ENCODE assay signal across 8 cellular contexts in genomic region chr2:179842498-179843153, GRCh38. TPM values are rescaled to one million over a fixed set of nuclear protein-coding genes. Genes with fewer than 3 reads are reported as not detected.
DNase-seq lines count a peak whose midpoint lies in the region; ATAC-seq, FAIRE-seq and TF ChIP-seq lines count a peak whose summit lies in the region.

No MANE protein-coding gene starts in this region.

- intact Hi-C loops in HepG2 (cut with micrococcal nuclease; ENCODE audit: unreplicated experiment): loop anchor here (1.0 kb wide), 3 partner anchors 57 to 235 kb away; no protein-coding TSS in a partner anchor

- H3K9me3 ChIP-seq in HepG2 (ENCODE audit: low read length): no peaks in the 10 kb centered on the region

- no peaks in the 10 kb centered on the region for H3K27me3 ChIP-seq in HepG2 (ENCODE audit: control insufficient read depth in 1 of 2, insufficient read depth in 2 of 2, low read length in 2 of 2)

- POLR2A ChIA-PET in HepG2 (lab: Yijun Ruan, JAX): no interaction called here

- TF ChIP-seq RAD21 in HepG2 (CRISPR knock-in tag; IDR thresholded peaks at IDR 0.05): peak; percentile 47; the same call in 1 of the 2 replicates

- DNase-seq in GM12864 (ENCODE audit: low read depth) (no peak), HT1080 (ENCODE audit: low read depth) (peak; percentile 37), HepG2 (ENCODE audit: low spot score) (peak; percentile 48), midbrain (lab: John Stamatoyannopoulos, UW) (no peak), superior temporal gyrus (ENCODE audit: extremely low spot score) (no peak), cerebellar nuclear complex (lab: John Stamatoyannopoulos, UW) (no peak)
- no peak for DNase-seq in stimulated activated CD4-positive, alpha-beta T cell treated with anti-CD3 and anti-CD28 coated beads, Interleukin-4, amount 100 ng/mL, for 4 hours

- CTCF ChIA-PET in HepG2 (lab: Yijun Ruan, JAX; ENCODE audit: low intra/inter-chr PET ratio, low total read pairs): interaction anchor here (1.1 to 2.0 kb wide), 2 partner anchors 56 to 93 kb away, joined by 3 to 8 read pairs; no protein-coding TSS in a partner anchor

- H3K36me3 ChIP-seq in HepG2 (replicated peaks in 1 of 2; ENCODE audit: control insufficient read depth in 1 of 2, insufficient read depth in 2 of 2, low read length in 2 of 2): no peaks in the 10 kb centered on the region

- no peaks in the 10 kb centered on the region for H4K20me1 ChIP-seq in HepG2 (ENCODE audit: insufficient read depth, low read length)

- no peaks in the 10 kb centered on the region for H3K79me2 ChIP-seq in HepG2 (ENCODE audit: insufficient read depth, low read length)

- H2AFZ ChIP-seq in HepG2 (ENCODE audit: low read length): no peak overlapping the region

- H3K4me2 ChIP-seq in HepG2 (ENCODE audit: low read depth, low read length): no peak overlapping the region

- TF ChIP-seq CTCF in GM12864 (IDR thresholded peaks at IDR 0.05; ENCODE audit: low read depth, low read length, missing control alignments): peak; percentile 30
- peak; percentile 66 for TF ChIP-seq CTCF in VCaP (conservative IDR thresholded peaks at IDR 0.05)
- TF ChIP-seq CTCF in HepG2 (CRISPR knock-in tag; IDR thresholded peaks at IDR 0.05): peak; percentile 74

- no peak for TF ChIP-seq EP300 in HepG2 (IDR thresholded peaks at IDR 0.05; ENCODE audit: low read depth in 2 of 2, low read length in 2 of 2)
- TF ChIP-seq EP300 in HepG2 (CRISPR knock-in tag; IDR thresholded peaks at IDR 0.05; ENCODE audit: borderline replicate concordance): no peak

- H3K9ac ChIP-seq in HepG2 (ENCODE audit: insufficient read depth, low read depth, low read length): no peak overlapping the region

- ATAC-seq in HepG2: peak; percentile 97

- peak; percentile 65 for FAIRE-seq in HepG2 (lab: Jason Lieb, UNC)

- BruUV-seq in HepG2 (replicated peaks; lab: Mats Ljungman, UMichigan): no TSS peak

- 11% methylated on average over 4 of the region's 4 CpGs for WGBS in HepG2 (ENCODE audit: low lambda C conversion rate)

- peaks cover under 1% of the 10 kb centered on the region; the same call in 1 of the 2 replicates for H3K4me1 ChIP-seq in HepG2 (ENCODE audit: insufficient read depth, low read length)

- in situ Hi-C loops in HepG2 (cut with HindIII; ENCODE audit: extremely low pct_ligation_motif_present, low pct_unique_long_range_greater_than_20kb): loop anchor here (5.0 to 10.0 kb wide), 3 partner anchors 60 to 232 kb away; no protein-coding TSS in a partner anchor

- H3K4me3 ChIP-seq in GM12864 (ENCODE audit: low read depth, low read length): no peak overlapping the region
- H3K4me3 ChIP-seq in HepG2 (replicated peaks in 1 of 3; ENCODE audit: insufficient read depth in 1 of 3, low read depth in 2 of 3, low read length in 3 of 3): no peak overlapping the region

- no peak for TF ChIP-seq POLR2A in HepG2 (IDR thresholded peaks at IDR 0.05; ENCODE audit: insufficient read depth in 1 of 2, low read depth in 2 of 2, low read length in 2 of 2)

- H3K27ac ChIP-seq in VCaP (no peak overlapping the region), HepG2 (ENCODE audit: extremely low read length, insufficient read depth, low read length) (no peak overlapping the region)

TF ChIP-seq in HepG2, 621 proteins besides CTCF, POLR2A, EP300 and RAD21:
- TF ChIP-seq MAZ (IDR thresholded peaks at IDR 0.05; ENCODE audit: borderline replicate concordance, low read depth, low read length) (peak; percentile 32; the same call in 1 of the 2 replicates), MAZ (CRISPR knock-in tag; IDR thresholded peaks at IDR 0.05; ENCODE audit: low read depth) (0 out of 2 replicates have a peak, but pooled peaks have one; percentile 49), NR2F6 (IDR thresholded peaks at IDR 0.05) (no peak), NR2F6 (CRISPR knock-in tag; IDR thresholded peaks at IDR 0.05) (no peak), ZNF605 (CRISPR knock-in tag; IDR thresholded peaks at IDR 0.05) (no peak), CC2D1A (CRISPR knock-in tag; IDR thresholded peaks at IDR 0.05) (peak; percentile 82), STAG1 (CRISPR knock-in tag; IDR thresholded peaks at IDR 0.05) (peak; percentile 80), ATF7-NPFF (CRISPR knock-in tag; IDR thresholded peaks at IDR 0.05; ENCODE audit: low read depth) (0 out of 2 replicates have a peak, but pooled peaks have one; percentile 32), ARNT2 (CRISPR knock-in tag; IDR thresholded peaks at IDR 0.05; ENCODE audit: low read depth) (0 out of 2 replicates have a peak, but pooled peaks have one; percentile 56), PITX1 (CRISPR knock-in tag; IDR thresholded peaks at IDR 0.05) (0 out of 2 replicates have a peak, but pooled peaks have one; percentile 11), TFAP4 (IDR thresholded peaks at IDR 0.05; ENCODE audit: borderline replicate concordance, low read depth) (peak; percentile 86), SMC3 (IDR thresholded peaks at IDR 0.05; ENCODE audit: low read length) (peak; percentile 65; the same call in 1 of the 2 replicates), HOMEZ (CRISPR knock-in tag; IDR thresholded peaks at IDR 0.05; ENCODE audit: low read depth) (no peak), ZNF710 (CRISPR knock-in tag; IDR thresholded peaks at IDR 0.05; ENCODE audit: borderline replicate concordance) (no peak)

RNA-seq across cellular contexts. Expression of gene ZNF385B, which starts 18.8 kb away (rescaled TPM):
- 1.4 and 3.2 TPM in 2 replicates for total RNA-seq in HT1080 (2014; rRNA removed; shearing (Covaris generic))
- 1.5 and 2.2 TPM in 2 replicates for polyA plus RNA-seq in HT1080 (2015; cell fraction: cytosol; rRNA removed)
- 3.0 and 3.7 TPM in 2 replicates for polyA plus RNA-seq in HT1080 (2015; cell fraction: nucleus; rRNA removed)
- total RNA-seq in HepG2 (2016; rRNA removed; fragmentation: Illumina TruSeq; extraction: Trizol): 3.3 and 4.0 TPM in 2 replicates
- total RNA-seq in HepG2 (2016; cell fraction: cytosol; rRNA removed; fragmentation: Illumina TruSeq; extraction: Trizol; ENCODE audit: low read depth): 0.91 and 1.4 TPM in 2 replicates
- total RNA-seq in HepG2 (2016; cell fraction: insoluble cytoplasmic fraction; rRNA removed; fragmentation: Illumina TruSeq; extraction: Trizol): 3.7 and 4.7 TPM in 2 replicates
- 3.0 and 4.0 TPM in 2 replicates for total RNA-seq in HepG2 (2016; cell fraction: membrane; rRNA removed; fragmentation: Illumina TruSeq; extraction: Trizol)
- 8.5 and 9.0 TPM in 2 replicates for total RNA-seq in HepG2 (2016; cell fraction: nucleus; rRNA removed; fragmentation: Illumina TruSeq; extraction: Trizol)
- 5.6 and 6.7 TPM in 2 replicates for polyA plus RNA-seq in HepG2 (2011; rRNA removed)
- 3.7 and 4.0 TPM in 2 replicates for polyA plus RNA-seq in HepG2 (2011; cell fraction: cytosol; rRNA removed)
- 3.8 and 4.5 TPM in 2 replicates for polyA plus RNA-seq in HepG2 (2011; cell fraction: nucleus; rRNA removed)
- 3.8 and 6.1 TPM in 2 replicates for polyA plus RNA-seq in HepG2 (2012)
- polyA plus RNA-seq in HepG2 (2016; cell fraction: cytosol; fragmentation: Illumina TruSeq; extraction: Trizol; ENCODE audit: low read depth): 1.5 and 1.7 TPM in 2 replicates
- 9.0 and 10.1 TPM in 2 replicates for polyA plus RNA-seq in HepG2 (2016; cell fraction: insoluble cytoplasmic fraction; fragmentation: Illumina TruSeq; extraction: Trizol; ENCODE audit: low read depth)
- 4.7 and 5.6 TPM in 2 replicates for polyA plus RNA-seq in HepG2 (2016; cell fraction: membrane; fragmentation: Illumina TruSeq; extraction: Trizol; ENCODE audit: low read depth)
- 8.6 and 9.5 TPM in 2 replicates for polyA plus RNA-seq in HepG2 (2016; cell fraction: nucleus; fragmentation: Illumina TruSeq; extraction: Trizol; ENCODE audit: insufficient read depth, low read depth)
- polyA minus RNA-seq in HepG2 (2011; rRNA and poly(A)+ RNA removed; ENCODE audit: low replicate concordance): 8.8 TPM in 1 of 2 replicates, not detected in the other
- 4.1 and 4.4 TPM in 2 replicates for polyA minus RNA-seq in HepG2 (2011; cell fraction: cytosol; rRNA and poly(A)+ RNA removed)
- polyA minus RNA-seq in HepG2 (2011; cell fraction: nucleus; rRNA and poly(A)+ RNA removed): 32.3 and 34.8 TPM in 2 replicates

Comparison
In these comparisons a context has a peak if more than half of its experiments do, and no peak if none do; other contexts are left out.
1. DNase-seq: peak in HT1080 (single experiment) and HepG2 (single experiment); none in GM12864 (single experiment), midbrain (single experiment), stimulated activated CD4-positive, alpha-beta T cell treated with anti-CD3 and anti-CD28 coated beads, Interleukin-4, amount 100 ng/mL, for 4 hours (0 of 2), superior temporal gyrus (single experiment) and cerebellar nuclear complex (0 of 2).
2. Peak in every context shown above with its lines, with median percentiles within 50 percentile points of each other: CTCF ChIP-seq.